Comparison of ENCODE assay signal across 8 cellular contexts in genomic region chr16:10039220-10040096, GRCh38.
DNase-seq lines count a peak whose midpoint lies in the region; ATAC-seq and TF ChIP-seq lines count a peak whose summit lies in the region.

No MANE protein-coding gene starts in this region.

- H3K36me3 Mint-ChIP-seq in activated T-cell treated with anti-CD3 and anti-CD28 coated beads, Interleukin-2, amount 50 U/mL, for 72 hours (ENCODE audit: insufficient read depth in 2 of 2) = no peaks in the 10 kb centered on the region

- peak overlapping the region in 10 of 11 experiments; percentile 19 to 59 (median 36); a peak in 14 of 22 replicates for H3K4me2 ChIP-seq in BLaER1 treated with 17β-estradiol and CSF1 and Interleukin-3, amounts not matched to agents 10 nM and 100 nM

- peaks cover 0 to 2% of the 10 kb centered on the region in 2 donors for H3K9me3 Mint-ChIP-seq in activated T-cell treated with anti-CD3 and anti-CD28 coated beads, Interleukin-2, amount 50 U/mL, for 72 hours

- TF ChIP-seq EP300 in esophagus muscularis mucosa (IDR thresholded peaks at IDR 0.05) (no peak), tibial nerve (IDR thresholded peaks at IDR 0.05) (no peak)

- no peaks in the 10 kb centered on the region for H4K20me1 ChIP-seq in BLaER1 treated with 17β-estradiol and CSF1 and Interleukin-3, amounts not matched to agents 10 nM and 100 nM

- no peak overlapping the region for H3K9ac ChIP-seq in BLaER1 treated with 17β-estradiol and CSF1 and Interleukin-3, amounts not matched to agents 10 nM and 100 nM
- H3K9ac ChIP-seq in muscle layer of colon (ENCODE audit: low read length) = no peak overlapping the region

- TF ChIP-seq POLR2A in esophagus muscularis mucosa (IDR thresholded peaks at IDR 0.05; ENCODE audit: low read depth) (no peak), tibial nerve (IDR thresholded peaks at IDR 0.05) (no peak), prostate gland (IDR thresholded peaks at IDR 0.05) (no peak)

- no peak for ATAC-seq in activated T-cell treated with anti-CD3 and anti-CD28 coated beads, Interleukin-2, amount 50 U/mL, for 72 hours (replicated peaks in 1 of 2)
- ATAC-seq in GM21360 (IDR thresholded peaks at IDR 0.05; ENCODE audit: unreplicated experiment) = no peak

- WGBS in esophagus muscularis mucosa = 12% methylated on average over 20 of the region's 28 CpGs
- 9 to 10% methylated on average over 18 to 26 of the region's 28 CpGs for WGBS in tibial nerve, 2 donors
- 7% methylated on average over 28 of the region's 28 CpGs for WGBS in prostate gland

- H3K27me3 ChIP-seq in BLaER1 treated with 17β-estradiol and CSF1 and Interleukin-3, amounts not matched to agents 10 nM and 100 nM = no peaks in the 10 kb centered on the region
- H3K27me3 ChIP-seq in esophagus muscularis mucosa = no peaks in the 10 kb centered on the region
- no peaks in the 10 kb centered on the region for H3K27me3 ChIP-seq in muscle layer of colon (ENCODE audit: control insufficient read depth in 1 of 2, insufficient read depth in 2 of 2, low read length in 2 of 2)
- peaks cover 0 to 5% of the 10 kb centered on the region in 2 donors for H3K27me3 ChIP-seq in tibial nerve
- peaks cover 3% of the 10 kb centered on the region for H3K27me3 ChIP-seq in prostate gland (replicated peaks; ENCODE audit: insufficient read depth)

- H3K27ac Mint-ChIP-seq in activated T-cell treated with anti-CD3 and anti-CD28 coated beads, Interleukin-2, amount 50 U/mL, for 72 hours = no peak overlapping the region

- DNase-seq in M059J (ENCODE audit: low read depth) = peak; percentile 39
- DNase-seq in esophagus muscularis mucosa (ENCODE audit: extremely low spot score) = no peak
- DNase-seq in tibial nerve (ENCODE audit: low spot score in 2 of 2) = no peak
- no peak for DNase-seq in prostate gland (ENCODE audit: low spot score)
- DNase-seq in activated T-cell treated with anti-CD3 and anti-CD28 coated beads, Interleukin-2, amount 50 U/mL, for 72 hours = no peak

- H3K36me3 ChIP-seq in BLaER1 treated with 17β-estradiol and CSF1 and Interleukin-3, amounts not matched to agents 10 nM and 100 nM = no peaks in the 10 kb centered on the region
- H3K36me3 ChIP-seq in esophagus muscularis mucosa (no peaks in the 10 kb centered on the region), muscle layer of colon (ENCODE audit: insufficient read depth, low read length) (no peaks in the 10 kb centered on the region), tibial nerve (no peaks in the 10 kb centered on the region), prostate gland (no peaks in the 10 kb centered on the region)

- intact Hi-C loops in esophagus muscularis mucosa (cut with DNase I) (loop anchor here (5.0 to 10.0 kb wide), 2 partner anchors 88 to 735 kb away; no protein-coding TSS in a partner anchor), prostate gland (cut with DNase I) (no loop called here)

- peak; percentile 16 to 49 (median 17) for TF ChIP-seq CTCF in esophagus muscularis mucosa (IDR thresholded peaks at IDR 0.05)
- no peak for TF ChIP-seq CTCF in tibial nerve (IDR thresholded peaks at IDR 0.05)
- TF ChIP-seq CTCF in prostate gland (IDR thresholded peaks at IDR 0.05) = no peak

- H3K4me1 Mint-ChIP-seq in activated T-cell treated with anti-CD3 and anti-CD28 coated beads, Interleukin-2, amount 50 U/mL, for 72 hours (ENCODE audit: low read depth) = no peaks in the 10 kb centered on the region

- H3K27me3 Mint-ChIP-seq in activated T-cell treated with anti-CD3 and anti-CD28 coated beads, Interleukin-2, amount 50 U/mL, for 72 hours (ENCODE audit: low read depth) = no peaks in the 10 kb centered on the region

- no peaks in the 10 kb centered on the region for H3K4me1 ChIP-seq in BLaER1 treated with 17β-estradiol and CSF1 and Interleukin-3, amounts not matched to agents 10 nM and 100 nM
- H3K4me1 ChIP-seq in esophagus muscularis mucosa (peaks cover 0 to 13% (median 11%) of the 10 kb centered on the region in 4 donors), muscle layer of colon (ENCODE audit: insufficient read depth, low read length) (peaks cover 7% of the 10 kb centered on the region), tibial nerve (peaks cover 0 to 7% (median 0%) of the 10 kb centered on the region in 4 donors), prostate gland (replicated peaks) (no peaks in the 10 kb centered on the region)

- H3K27ac ChIP-seq in BLaER1 treated with 17β-estradiol and CSF1 and Interleukin-3, amounts not matched to agents 10 nM and 100 nM = no peak overlapping the region
- peak overlapping the region in 3 of 4 donors; percentile 13 to 65 (median 36) for H3K27ac ChIP-seq in esophagus muscularis mucosa (replicated peaks in 1 of 4)
- no peak overlapping the region for H3K27ac ChIP-seq in muscle layer of colon (ENCODE audit: low read depth, low read length)
- H3K27ac ChIP-seq in tibial nerve = no peak overlapping the region
- H3K27ac ChIP-seq in prostate gland = no peak overlapping the region

- H3K4me3 ChIP-seq in BLaER1 treated with 17β-estradiol and CSF1 and Interleukin-3, amounts not matched to agents 10 nM and 100 nM = no peak overlapping the region
- H3K4me3 ChIP-seq in esophagus muscularis mucosa = peak overlapping the region; percentile 47 to 61 (median 52)
- peak overlapping the region; percentile 22 to 43 for H3K4me3 ChIP-seq in muscle layer of colon (ENCODE audit: low read depth in 1 of 2, low read length in 2 of 2)
- peak overlapping the region in 1 of 4 donors; percentile 24 for H3K4me3 ChIP-seq in tibial nerve
- H3K4me3 ChIP-seq in prostate gland = no peak overlapping the region

- peak overlapping the region in 1 of 2 donors; percentile 48 for H3K4me3 Mint-ChIP-seq in activated T-cell treated with anti-CD3 and anti-CD28 coated beads, Interleukin-2, amount 50 U/mL, for 72 hours

- H3K9me3 ChIP-seq in BLaER1 treated with 17β-estradiol and CSF1 and Interleukin-3, amounts not matched to agents 10 nM and 100 nM (replicated peaks in 1 of 11) = no peaks in the 10 kb centered on the region
- H3K9me3 ChIP-seq in esophagus muscularis mucosa (no peaks in the 10 kb centered on the region), muscle layer of colon (ENCODE audit: low read length) (no peaks in the 10 kb centered on the region), tibial nerve (peaks cover 0 to 4% (median 0%) of the 10 kb centered on the region in 4 donors), prostate gland (no peaks in the 10 kb centered on the region)

Comparison
In these comparisons a context has a peak if more than half of its experiments do, and no peak if none do; other contexts are left out.
1. H3K27ac ChIP-seq: peak in esophagus muscularis mucosa (3 of 4); none in BLaER1 treated with 17β-estradiol and CSF1 and Interleukin-3, amounts not matched to agents 10 nM and 100 nM (0 of 11), muscle layer of colon (single experiment), tibial nerve (0 of 4) and prostate gland (0 of 2).
2. H3K4me3 ChIP-seq: peak in esophagus muscularis mucosa (4 of 4) and muscle layer of colon (2 of 2); none in BLaER1 treated with 17β-estradiol and CSF1 and Interleukin-3, amounts not matched to agents 10 nM and 100 nM (0 of 10) and prostate gland (0 of 2).
3. CTCF ChIP-seq: peak in esophagus muscularis mucosa (3 of 3); none in tibial nerve (0 of 5) and prostate gland (0 of 4).